Comparison of ENCODE assay signal across 25 cellular contexts in genomic region chr2:202022755-202023154, GRCh38. TPM values are rescaled to one million over a fixed set of nuclear protein-coding genes. Genes with fewer than 3 reads are reported as not detected.
DNase-seq lines count a peak whose midpoint lies in the region; ATAC-seq and TF ChIP-seq lines count a peak whose summit lies in the region.
"Had no signal": no experiment of that assay in that cellular context is flagged by ENCODE, and none has a peak within 500 bp of the region (broad histone marks: within the 10 kb centered on the region; RNA-seq: fewer than 3 reads in every experiment).

No MANE protein-coding gene starts in this region.

- H3K27ac ChIP-seq in left ventricle myocardium inferior (replicated peaks) (peak overlapping the region; percentile 30), mesenchymal stem cell (ENCODE audit: low read length, poor library complexity, severe bottlenecking) (no peak overlapping the region)
- H3K27ac ChIP-seq: epithelial cell of prostate, foreskin keratinocyte, neutrophil, thoracic aorta had no signal

- H3K4me3 ChIP-seq in left ventricle myocardium inferior (no peak overlapping the region), iPS-18c (ENCODE audit: insufficient read depth, low read depth, low read length) (peak overlapping the region; percentile 30), mesenchymal stem cell (ENCODE audit: insufficient read depth in 1 of 2, low read depth in 1 of 2, low read length in 2 of 2) (no peak overlapping the region)
- H3K4me3 ChIP-seq: thoracic aorta had no signal

- no peaks in the 10 kb centered on the region for H3K9me3 ChIP-seq in left ventricle myocardium inferior (replicated peaks)
- no peaks in the 10 kb centered on the region for H3K9me3 ChIP-seq in iPS-18c (ENCODE audit: control insufficient read depth, insufficient read depth, low read length)
- H3K9me3 ChIP-seq in mesenchymal stem cell (ENCODE audit: control insufficient read depth, low read length) = no peaks in the 10 kb centered on the region
- H3K9me3 ChIP-seq: neutrophil, thoracic aorta had no signal

- no peaks in the 10 kb centered on the region for H3K9me3 Mint-ChIP-seq in CD14-positive monocyte

- peaks cover 33% of the 10 kb centered on the region for H3K4me1 ChIP-seq in left ventricle myocardium inferior
- no peaks in the 10 kb centered on the region for H3K4me1 ChIP-seq in mesenchymal stem cell (ENCODE audit: control insufficient read depth, insufficient read depth, low read depth, low read length)
- H3K4me1 ChIP-seq: foreskin keratinocyte had no signal

- H3K79me1 ChIP-seq in mesenchymal stem cell (replicated peaks; ENCODE audit: low read length, poor library complexity, severe bottlenecking) = no peaks in the 10 kb centered on the region

- H3K4me2 ChIP-seq in mesenchymal stem cell (ENCODE audit: low read length, poor library complexity, severe bottlenecking) = no peak overlapping the region

- H2BK5ac ChIP-seq in mesenchymal stem cell (ENCODE audit: low read depth, low read length, poor library complexity, severe bottlenecking) = no peak overlapping the region

- DNase-seq in left ventricle myocardium inferior (peak; percentile 30), Right ventricle myocardium superior (no peak), NCI-H345 (lab: John Stamatoyannopoulos, UW) (peak; percentile 53), ureter (ENCODE audit: low spot score) (peak; percentile 17), mesenchymal stem cell (no peak), CD14-positive monocyte (ENCODE audit: low spot score) (no peak), SK-N-DZ (ENCODE audit: low spot score) (no peak)
- DNase-seq: ACHN; activated gamma-delta T cell; amniotic stem cell; C1 segment of cervical spinal cord; DMS153; foreskin keratinocyte; hippocampal formation; KBM-7; NCI-H446 treated with DMSO at 0.1 percent for 48 hours; stimulated activated CD4-positive, alpha-beta T cell treated with anti-CD3 and anti-CD28 coated beads, Interleukin-15, amount 100 ng/mL, for 24 hours had no signal

- H4K91ac ChIP-seq in mesenchymal stem cell (ENCODE audit: low read length) = no peak overlapping the region

- H2AK5ac ChIP-seq in mesenchymal stem cell (ENCODE audit: low read length, severe bottlenecking) = no peak overlapping the region

- H3K36me3 ChIP-seq in left ventricle myocardium inferior (no peaks in the 10 kb centered on the region), mesenchymal stem cell (ENCODE audit: control insufficient read depth in 1 of 2, insufficient read depth in 2 of 2, low read depth in 1 of 2, low read length in 2 of 2) (no peaks in the 10 kb centered on the region)
- H3K36me3 ChIP-seq: neutrophil, thoracic aorta had no signal

- H3K27me3 ChIP-seq in left ventricle myocardium inferior (ENCODE audit: low read depth) (peaks cover 11% of the 10 kb centered on the region), mesenchymal stem cell (ENCODE audit: control insufficient read depth in 1 of 2, insufficient read depth in 1 of 2, low read length in 2 of 2) (peaks cover 0 to 38% of the 10 kb centered on the region in 2 experiments)

- no peak overlapping the region for H3K14ac ChIP-seq in mesenchymal stem cell (ENCODE audit: low read length in 2 of 2)

- H2BK12ac ChIP-seq in mesenchymal stem cell (ENCODE audit: low read length in 2 of 2) = no peak overlapping the region

- intact Hi-C loops in left ventricle myocardium inferior (cut with micrococcal nuclease) (no loop called here), Right ventricle myocardium superior (cut with DNase I) (no loop called here), CD14-positive monocyte (cut with micrococcal nuclease) (loop anchor here in 1 of 2 donors (2.0 kb wide), 1 partner anchor 24 kb away; no protein-coding TSS in a partner anchor)

- H2AFZ ChIP-seq in mesenchymal stem cell (ENCODE audit: low read depth, low read length) = no peak overlapping the region

- no peak overlapping the region for H3K27ac Mint-ChIP-seq in CD14-positive monocyte

- H3K4ac ChIP-seq in mesenchymal stem cell (ENCODE audit: low read depth in 1 of 2, low read length in 2 of 2) = no peak overlapping the region

- H3K18ac ChIP-seq in mesenchymal stem cell (ENCODE audit: low read depth in 1 of 2, low read length in 2 of 2) = no peak overlapping the region

- no peak overlapping the region for H3K4me3 Mint-ChIP-seq in CD14-positive monocyte

- no peak for ATAC-seq in Right ventricle myocardium superior (ENCODE audit: poor library complexity)
- ATAC-seq: foreskin keratinocyte, right cardiac atrium had no signal

- H4K8ac ChIP-seq in mesenchymal stem cell (ENCODE audit: low read length) = no peak overlapping the region

- peaks cover 2 to 10% (median 6%) of the 10 kb centered on the region in 3 donors for H3K27me3 Mint-ChIP-seq in CD14-positive monocyte (ENCODE audit: low read depth in 3 of 3)

- TF ChIP-seq CTCF in left ventricle myocardium inferior (IDR thresholded peaks at IDR 0.05; ENCODE audit: borderline replicate concordance) (no peak), CD14-positive monocyte (IDR thresholded peaks at IDR 0.05) (no peak)

- no peak overlapping the region for H3K9ac ChIP-seq in mesenchymal stem cell (ENCODE audit: low read length)

- WGBS in mesenchymal stem cell = 67% methylated on average over 4 of the region's 8 CpGs

- H3K23ac ChIP-seq in mesenchymal stem cell (ENCODE audit: low read length in 2 of 2) = no peak overlapping the region

- H3K36me3 Mint-ChIP-seq in CD14-positive monocyte = no peaks in the 10 kb centered on the region

- H2BK120ac ChIP-seq in mesenchymal stem cell (ENCODE audit: low read depth, low read length) = no peak overlapping the region

- no peaks in the 10 kb centered on the region for H3K4me1 Mint-ChIP-seq in CD14-positive monocyte

- no peak overlapping the region for H2BK15ac ChIP-seq in mesenchymal stem cell (ENCODE audit: low read depth, poor library complexity, severe bottlenecking)

RNA-seq across cellular contexts. Expression of gene FZD7, which starts 10.9 kb away (rescaled TPM):
- total RNA-seq in left ventricle myocardium inferior (35.2 TPM), Right ventricle myocardium superior (25.3 TPM), ureter (24.2 TPM)
- 25.4 TPM for polyA plus RNA-seq in mesenchymal stem cell (2013, experiment 1 of 2)
- 27.1 TPM for polyA plus RNA-seq in mesenchymal stem cell (2013, experiment 2 of 2)
- polyA plus RNA-seq in CD14-positive monocyte = under 1 TPM in 1 of 2 donors, not detected in 1; 0.05 TPM
- polyA plus RNA-seq in SK-N-DZ (2014; cell fraction: cytosol; rRNA removed) = 0.12 TPM in 1 of 2 replicates, not detected in the other
- polyA plus RNA-seq in SK-N-DZ (2014; cell fraction: nucleus; rRNA removed) = 0.16 and 0.24 TPM in 2 replicates

RNA-seq across cellular contexts. Expression of gene KIAA2012, which starts 50.3 kb away (rescaled TPM):
- total RNA-seq in left ventricle myocardium inferior = not detected
- total RNA-seq in Right ventricle myocardium superior = not detected
- total RNA-seq in ureter = not detected
- 0.07 TPM for polyA plus RNA-seq in mesenchymal stem cell (2013, experiment 1 of 2)
- polyA plus RNA-seq in mesenchymal stem cell (2013, experiment 2 of 2) = 0.04 TPM
- not detected for polyA plus RNA-seq in CD14-positive monocyte
- not detected in 2 replicates for polyA plus RNA-seq in SK-N-DZ (2014; cell fraction: cytosol; rRNA removed)
- not detected in 2 replicates for polyA plus RNA-seq in SK-N-DZ (2014; cell fraction: nucleus; rRNA removed)
- total RNA-seq: cardiac septum, dermis microvascular lymphatic vessel endothelial cell, foreskin keratinocyte, kidney epithelial cell, right cardiac atrium, thoracic aorta had no signal
- polyA plus RNA-seq: foreskin keratinocyte, right cardiac atrium had no signal

Comparison
In these comparisons a context has a peak if more than half of its experiments do, and no peak if none do; other contexts are left out.
1. DNase-seq: peak in left ventricle myocardium inferior (single experiment), NCI-H345 (single experiment) and ureter (single experiment); none in Right ventricle myocardium superior (single experiment), mesenchymal stem cell (single experiment), CD14-positive monocyte (single experiment) and SK-N-DZ (single experiment).